Comparison of ENCODE assay signal across 23 cellular contexts in genomic region chr2:169354244-169354643, GRCh38. TPM values are rescaled to one million over a fixed set of nuclear protein-coding genes. Genes with fewer than 3 reads are reported as not detected.
"Had no signal": no experiment of that assay in that cellular context is flagged by ENCODE, and none has a peak within 500 bp of the region (broad histone marks: within the 10 kb centered on the region; RNA-seq: fewer than 3 reads in every experiment).

No MANE protein-coding gene starts in this region.

- H3K27ac Mint-ChIP-seq: activated CD4-positive, alpha-beta T cell treated with anti-CD3 and anti-CD28 coated beads, Interleukin-2, amount 10 ng/mL, durations not matched to agents 24 days and 14 days; activated naive CD4-positive, alpha-beta T cell treated with anti-CD3 and anti-CD28 coated beads, Interleukin-2, amount 50 U/mL, for 24 hours; nephron progenitor cell; progenitor cell of endocrine pancreas; T-cell had no signal

- H3K4me3 Mint-ChIP-seq: activated CD4-positive, alpha-beta T cell treated with anti-CD3 and anti-CD28 coated beads, Interleukin-2, amount 10 ng/mL, durations not matched to agents 24 days and 14 days; activated naive CD4-positive, alpha-beta T cell treated with anti-CD3 and anti-CD28 coated beads, Interleukin-2, amount 50 U/mL, for 24 hours; nephron progenitor cell; T-cell had no signal

- H3K27me3 ChIP-seq: adrenal gland, breast epithelium had no signal

- H3K36me3 ChIP-seq: adrenal gland, breast epithelium, esophagus muscularis mucosa, heart right ventricle, left ventricle myocardium inferior, upper lobe of right lung had no signal

- H3K4me3 ChIP-seq: adrenal gland, breast epithelium, esophagus muscularis mucosa, heart right ventricle, left ventricle myocardium inferior, upper lobe of right lung had no signal

- FAIRE-seq: astrocyte, endothelial cell of umbilical vein had no signal

- H3K4me1 Mint-ChIP-seq: activated CD4-positive, alpha-beta T cell treated with anti-CD3 and anti-CD28 coated beads, Interleukin-2, amount 10 ng/mL, durations not matched to agents 24 days and 14 days; activated naive CD4-positive, alpha-beta T cell treated with anti-CD3 and anti-CD28 coated beads, Interleukin-2, amount 50 U/mL, for 24 hours; nephron progenitor cell; T-cell had no signal

- DNase-seq: activated CD4-positive, alpha-beta T cell treated with anti-CD3 and anti-CD28 coated beads, Interleukin-2, amount 10 ng/mL, durations not matched to agents 24 days and 14 days; activated CD4-positive, CD25-positive, alpha-beta regulatory T cell; activated CD8-positive, alpha-beta memory T cell treated with anti-CD3 and anti-CD28 coated beads for 24 hours; activated CD8-positive, alpha-beta memory T cell treated with anti-CD3 and anti-CD28 coated beads, Interleukin-2, amount 50 U/mL, for 48 hours; activated effector memory CD4-positive, alpha-beta T cell treated with anti-CD3 and anti-CD28 coated beads, Interleukin-2, amount 50 U/mL, for 16 hours; activated T-cell treated with anti-CD3 and anti-CD28 coated beads, Interleukin-2, amount 50 U/mL, for 48 hours; adrenal gland; cerebellar nuclear complex; cortex of kidney; heart right ventricle; left ventricle myocardium inferior; mammary epithelial cell; nephron progenitor cell; stimulated activated CD4-positive, alpha-beta T cell treated with anti-CD3 and anti-CD28 coated beads, Interleukin-2, amount 100 ng/mL, for 24 hours; T-cell; upper lobe of right lung had no signal

- H3K4me1 ChIP-seq: adrenal gland, breast epithelium, esophagus muscularis mucosa, heart right ventricle, left ventricle myocardium inferior, upper lobe of right lung had no signal

- H3K27me3 Mint-ChIP-seq: progenitor cell of endocrine pancreas had no signal

- ATAC-seq: heart right ventricle, T-cell, upper lobe of right lung had no signal

- H3K36me3 Mint-ChIP-seq: activated naive CD4-positive, alpha-beta T cell treated with anti-CD3 and anti-CD28 coated beads, Interleukin-2, amount 50 U/mL, for 24 hours; T-cell had no signal

- H3K9me3 ChIP-seq: adrenal gland, breast epithelium, esophagus muscularis mucosa, heart right ventricle, left ventricle myocardium inferior, upper lobe of right lung had no signal

- H3K9me3 Mint-ChIP-seq: activated CD4-positive, alpha-beta T cell treated with anti-CD3 and anti-CD28 coated beads, Interleukin-2, amount 10 ng/mL, durations not matched to agents 24 days and 14 days; activated naive CD4-positive, alpha-beta T cell treated with anti-CD3 and anti-CD28 coated beads, Interleukin-2, amount 50 U/mL, for 24 hours; nephron progenitor cell; T-cell had no signal

- H3K27ac ChIP-seq: adrenal gland, breast epithelium, esophagus muscularis mucosa, heart right ventricle, left ventricle myocardium inferior, upper lobe of right lung had no signal

RNA-seq across cellular contexts. Expression of gene LRP2, which starts 8.1 kb away (rescaled TPM):
- total RNA-seq: endothelial cell of umbilical vein, esophagus muscularis mucosa, mammary epithelial cell, myocyte had no signal
- polyA plus RNA-seq: adrenal gland, endothelial cell of umbilical vein had no signal
